8 cellular contexts compared by ENCODE assay signal in the genomic region with DNA sequence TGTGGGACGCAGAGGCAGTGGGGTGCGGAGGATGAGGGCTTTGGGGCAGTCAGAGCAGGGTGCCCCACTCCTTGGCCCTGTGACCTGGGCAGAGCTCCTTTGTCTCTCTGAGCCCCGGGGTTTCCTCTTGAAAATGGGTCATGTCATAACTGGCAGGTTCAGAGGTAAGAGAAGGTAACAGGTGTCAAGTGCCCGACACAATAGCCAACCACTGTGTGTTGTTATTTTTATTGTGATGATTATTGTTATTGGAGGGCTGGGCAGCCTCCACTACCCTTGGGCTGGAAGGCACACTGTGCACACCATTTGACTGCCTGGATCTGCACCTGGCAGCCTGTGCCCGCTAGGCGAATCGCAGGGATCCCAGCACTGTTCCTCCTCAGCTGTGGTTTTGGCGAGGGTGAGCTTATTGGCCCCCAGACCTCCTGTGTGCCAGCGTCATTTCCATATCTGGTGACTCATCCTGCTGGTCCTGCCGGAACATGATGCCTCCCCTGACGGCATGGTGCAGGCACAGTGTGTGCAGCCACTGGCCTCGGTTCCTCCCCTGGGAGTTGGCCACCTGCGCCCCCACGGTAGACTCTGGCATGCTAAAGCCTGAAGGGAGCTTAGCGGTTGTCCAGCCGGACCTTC. TPM values are rescaled to one million over a fixed set of nuclear protein-coding genes. Genes with fewer than 3 reads are reported as not detected.
DNase-seq lines count a peak whose midpoint lies in the region; ATAC-seq and TF ChIP-seq lines count a peak whose summit lies in the region.

No MANE protein-coding gene starts in this region.

- H3K27me3 Mint-ChIP-seq in activated T-cell treated with anti-CD3 and anti-CD28 coated beads, Interleukin-2, amount 50 U/mL, for 72 hours (ENCODE audit: low read depth) = no peaks in the 10 kb centered on the region

- H3K27ac ChIP-seq in esophagus squamous epithelium = peak overlapping the region; percentile 12 to 64 (median 38)
- H3K27ac ChIP-seq in WERI-Rb-1 = no peak overlapping the region

- 31 to 68% methylated on average over 3 to 8 of the region's 16 CpGs for WGBS in esophagus squamous epithelium, 2 donors

- no peaks in the 10 kb centered on the region for H3K36me3 Mint-ChIP-seq in activated T-cell treated with anti-CD3 and anti-CD28 coated beads, Interleukin-2, amount 50 U/mL, for 72 hours (ENCODE audit: insufficient read depth in 2 of 2)

- H3K36me3 ChIP-seq in esophagus squamous epithelium (no peaks in the 10 kb centered on the region), WERI-Rb-1 (no peaks in the 10 kb centered on the region)

- no peaks in the 10 kb centered on the region for H3K4me1 Mint-ChIP-seq in activated T-cell treated with anti-CD3 and anti-CD28 coated beads, Interleukin-2, amount 50 U/mL, for 72 hours (ENCODE audit: low read depth)

- intact Hi-C loops in esophagus squamous epithelium (cut with DNase I) = no loop called here

- H3K4me3 Mint-ChIP-seq in activated T-cell treated with anti-CD3 and anti-CD28 coated beads, Interleukin-2, amount 50 U/mL, for 72 hours = no peak overlapping the region

- H3K9me3 ChIP-seq in esophagus squamous epithelium (no peaks in the 10 kb centered on the region), WERI-Rb-1 (ENCODE audit: severe bottlenecking) (no peaks in the 10 kb centered on the region)

- DNase-seq in activated T-cell treated with anti-CD3 and anti-CD28 coated beads, Interleukin-2, amount 50 U/mL, for 72 hours = no peak
- no peak for DNase-seq in activated T-cell treated with anti-CD3 and anti-CD28 coated beads, Interleukin-2, amount 50 U/mL, for 1 hour
- DNase-seq in RPMI7951 (ENCODE audit: low read depth) = peak; percentile 82
- DNase-seq in esophagus squamous epithelium (lab: John Stamatoyannopoulos, UW) = no peak
- peak; percentile 19 for DNase-seq in stromal cell of bone marrow (ENCODE audit: low read depth)
- no peak for DNase-seq in WERI-Rb-1
- DNase-seq in NCI-H1092 treated with DMSO at 0.1 percent for 48 hours (lab: John Stamatoyannopoulos, UW) = no peak
- DNase-seq in stimulated activated naive CD4-positive, alpha-beta T cell (lab: John Stamatoyannopoulos, UW) = no peak

- peaks cover 18 to 54% (median 27%) of the 10 kb centered on the region in 3 donors for H3K4me1 ChIP-seq in esophagus squamous epithelium

- H3K4me3 ChIP-seq in esophagus squamous epithelium (no peak overlapping the region), WERI-Rb-1 (ENCODE audit: low read depth, low read length) (no peak overlapping the region)

- ATAC-seq in activated T-cell treated with anti-CD3 and anti-CD28 coated beads, Interleukin-2, amount 50 U/mL, for 72 hours (replicated peaks in 1 of 2) = peak; percentile 22 to 58

- TF ChIP-seq CTCF in esophagus squamous epithelium (IDR thresholded peaks at IDR 0.05) = peak in 1 of 6 experiments; percentile 12
- TF ChIP-seq CTCF in WERI-Rb-1 (IDR thresholded peaks at IDR 0.05; ENCODE audit: low read depth, low read length) = no peak

- H3K9me3 Mint-ChIP-seq in activated T-cell treated with anti-CD3 and anti-CD28 coated beads, Interleukin-2, amount 50 U/mL, for 72 hours = no peaks in the 10 kb centered on the region

- no peak for TF ChIP-seq POLR2A in esophagus squamous epithelium (IDR thresholded peaks at IDR 0.05)

- H3K27ac Mint-ChIP-seq in activated T-cell treated with anti-CD3 and anti-CD28 coated beads, Interleukin-2, amount 50 U/mL, for 72 hours = no peak overlapping the region

- no peaks in the 10 kb centered on the region for H3K27me3 ChIP-seq in esophagus squamous epithelium
- H3K27me3 ChIP-seq in WERI-Rb-1 (ENCODE audit: insufficient read depth, low read depth, severe bottlenecking) = no peaks in the 10 kb centered on the region

RNA-seq across cellular contexts. Expression of a gene that starts 15.4 kb away (rescaled TPM):
- not detected for total RNA-seq in activated T-cell treated with anti-CD3 and anti-CD28 coated beads, Interleukin-2, amount 50 U/mL, for 72 hours
- 3.0 and 3.2 TPM in 2 replicates for total RNA-seq in RPMI7951 (2014; rRNA removed; shearing (Covaris generic))
- total RNA-seq in esophagus squamous epithelium = 1 to 10 TPM in 2 of 4 donors, under 1 TPM in 1, not detected in 1; 0.44 to 1.7 (median 1.5) TPM

RNA-seq across cellular contexts. Expression of a gene that starts 46.3 kb away (rescaled TPM):
- 10 to 100 TPM; 43.4 to 47.9 TPM for total RNA-seq in activated T-cell treated with anti-CD3 and anti-CD28 coated beads, Interleukin-2, amount 50 U/mL, for 72 hours
- total RNA-seq in RPMI7951 (2014; rRNA removed; shearing (Covaris generic)) = 107 and 123 TPM in 2 replicates
- 10 to 100 TPM; 31.7 to 56.1 (median 46.9) TPM for total RNA-seq in esophagus squamous epithelium

RNA-seq across cellular contexts. Expression of a gene that starts 46.4 kb away (rescaled TPM):
- under 1 TPM; 0.19 to 0.30 TPM for total RNA-seq in activated T-cell treated with anti-CD3 and anti-CD28 coated beads, Interleukin-2, amount 50 U/mL, for 72 hours
- total RNA-seq in RPMI7951 (2014; rRNA removed; shearing (Covaris generic)) = 0.12 and 0.29 TPM in 2 replicates
- total RNA-seq in esophagus squamous epithelium = under 1 TPM in 2 of 4 donors, not detected in 2; 0.13 to 0.38 TPM

RNA-seq across cellular contexts. Expression of a gene that starts 57.4 kb away (rescaled TPM):
- total RNA-seq in activated T-cell treated with anti-CD3 and anti-CD28 coated beads, Interleukin-2, amount 50 U/mL, for 72 hours = 10 to 100 TPM; 21.2 to 24.2 TPM
- total RNA-seq in RPMI7951 (2014; rRNA removed; shearing (Covaris generic)) = 6.5 and 12.7 TPM in 2 replicates
- 10 to 100 TPM; 26.3 to 53.1 (median 31.2) TPM for total RNA-seq in esophagus squamous epithelium

Comparison
In these comparisons a context has a peak if more than half of its experiments do, and no peak if none do; other contexts are left out.
1. DNase-seq: peak in RPMI7951 (single experiment) and stromal cell of bone marrow (single experiment); none in activated T-cell treated with anti-CD3 and anti-CD28 coated beads, Interleukin-2, amount 50 U/mL, for 72 hours (0 of 2), activated T-cell treated with anti-CD3 and anti-CD28 coated beads, Interleukin-2, amount 50 U/mL, for 1 hour (single experiment), esophagus squamous epithelium (single experiment), WERI-Rb-1 (single experiment), NCI-H1092 treated with DMSO at 0.1 percent for 48 hours (single experiment) and stimulated activated naive CD4-positive, alpha-beta T cell (0 of 6).